15 cellular contexts compared by ENCODE assay signal in the genomic region with DNA sequence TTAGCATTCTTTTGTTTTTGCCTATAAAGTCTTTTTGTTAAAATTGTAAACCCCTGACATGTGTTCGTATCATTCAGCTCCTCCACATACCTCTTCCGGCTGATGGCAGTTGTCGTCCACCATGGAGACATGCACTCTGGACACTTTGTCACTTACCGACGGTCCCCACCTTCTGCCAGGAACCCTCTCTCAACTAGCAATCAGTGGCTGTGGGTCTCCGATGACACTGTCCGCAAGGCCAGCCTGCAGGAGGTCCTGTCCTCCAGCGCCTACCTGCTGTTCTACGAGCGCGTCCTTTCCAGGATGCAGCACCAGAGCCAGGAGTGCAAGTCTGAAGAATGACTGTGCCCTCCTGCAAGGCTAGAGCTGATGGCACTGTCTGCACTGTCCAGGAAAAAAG. TPM values are rescaled to one million over a fixed set of nuclear protein-coding genes. Genes with fewer than 3 reads are reported as not detected.
DNase-seq lines count a peak whose midpoint lies in the region; ATAC-seq and TF ChIP-seq lines count a peak whose summit lies in the region.
"Had no signal": no experiment of that assay in that cellular context is flagged by ENCODE, and none has a peak within 500 bp of the region (broad histone marks: within the 10 kb centered on the region; RNA-seq: fewer than 3 reads in every experiment).

No MANE protein-coding gene starts in this region.

- no peaks in the 10 kb centered on the region for H3K27me3 Mint-ChIP-seq in activated CD8-positive, alpha-beta memory T cell treated with anti-CD3 and anti-CD28 coated beads, Interleukin-2, amount 10 ng/mL, durations not matched to agents 7 days and 5 days

- no peak for TF ChIP-seq EP300 in sigmoid colon (IDR thresholded peaks at IDR 0.05)

- WGBS in right lobe of liver (ENCODE audit: insufficient coverage, low coverage, low lambda C conversion rate, missing lambda C conversion rate): 60% methylated on average over 6 of the region's 11 CpGs
- 96 to 97% methylated on average over 11 of the region's 11 CpGs for WGBS in sigmoid colon, 2 donors

- H3K4me1 Mint-ChIP-seq in activated CD8-positive, alpha-beta memory T cell treated with anti-CD3 and anti-CD28 coated beads, Interleukin-2, amount 10 ng/mL, durations not matched to agents 7 days and 5 days: peaks cover 7% of the 10 kb centered on the region
- H3K4me1 Mint-ChIP-seq: GM23338, H9 had no signal

- no peak overlapping the region for H3K27ac Mint-ChIP-seq in activated CD8-positive, alpha-beta memory T cell treated with anti-CD3 and anti-CD28 coated beads, Interleukin-2, amount 10 ng/mL, durations not matched to agents 7 days and 5 days
- H3K27ac Mint-ChIP-seq: GM23338, H9 had no signal

- H3K27ac ChIP-seq in VCaP (peak overlapping the region; percentile 66; the same call in 1 of the 2 replicates), right lobe of liver (peak overlapping the region in 2 of 3 donors; percentile 69 to 74), sigmoid colon (no peak overlapping the region)
- H3K27ac ChIP-seq: BLaER1 had no signal

- H3K27me3 ChIP-seq in right lobe of liver: no peaks in the 10 kb centered on the region
- no peaks in the 10 kb centered on the region for H3K27me3 ChIP-seq in sigmoid colon
- H3K27me3 ChIP-seq: BLaER1 had no signal

- ATAC-seq in activated CD8-positive, alpha-beta memory T cell treated with anti-CD3 and anti-CD28 coated beads, Interleukin-2, amount 10 ng/mL, durations not matched to agents 7 days and 5 days: no peak
- ATAC-seq in right lobe of liver (peak in 3 of 4 donors; percentile 25 to 59 (median 50)), GM21786 (IDR thresholded peaks at IDR 0.05; ENCODE audit: unreplicated experiment) (no peak)
- ATAC-seq: GM23338 had no signal

- no peak overlapping the region for H3K4me3 Mint-ChIP-seq in activated CD8-positive, alpha-beta memory T cell treated with anti-CD3 and anti-CD28 coated beads, Interleukin-2, amount 10 ng/mL, durations not matched to agents 7 days and 5 days
- H3K4me3 Mint-ChIP-seq: GM23338, H9 had no signal

- H3K4me3 ChIP-seq in right lobe of liver (peak overlapping the region in 1 of 3 donors; percentile 35), sigmoid colon (no peak overlapping the region)
- H3K4me3 ChIP-seq: BLaER1, GM23338 had no signal

- TF ChIP-seq POLR2A in right lobe of liver (IDR thresholded peaks at IDR 0.05) (no peak), sigmoid colon (IDR thresholded peaks at IDR 0.05) (no peak)

- H3K9me3 Mint-ChIP-seq in activated CD8-positive, alpha-beta memory T cell treated with anti-CD3 and anti-CD28 coated beads, Interleukin-2, amount 10 ng/mL, durations not matched to agents 7 days and 5 days (ENCODE audit: low read depth): no peaks in the 10 kb centered on the region
- H3K9me3 Mint-ChIP-seq: GM23338, H9 had no signal

- peaks cover 0 to 54% (median 18%) of the 10 kb centered on the region in 4 donors for H3K4me1 ChIP-seq in right lobe of liver
- no peaks in the 10 kb centered on the region for H3K4me1 ChIP-seq in sigmoid colon

- intact Hi-C loops in right lobe of liver (cut with DNase I) (no loop called here), sigmoid colon (cut with DNase I) (no loop called here)

- TF ChIP-seq CTCF in VCaP (conservative IDR thresholded peaks at IDR 0.05): no peak
- no peak for TF ChIP-seq CTCF in right lobe of liver (IDR thresholded peaks at IDR 0.05)
- no peak for TF ChIP-seq CTCF in sigmoid colon (IDR thresholded peaks at IDR 0.05)

- H3K9me3 ChIP-seq in right lobe of liver: no peaks in the 10 kb centered on the region
- no peaks in the 10 kb centered on the region for H3K9me3 ChIP-seq in sigmoid colon
- H3K9me3 ChIP-seq: BLaER1 had no signal

- peaks cover 0 to 33% (median 17%) of the 10 kb centered on the region in 4 donors for H3K36me3 ChIP-seq in right lobe of liver
- H3K36me3 ChIP-seq in sigmoid colon: peaks cover 14 to 99% (median 63%) of the 10 kb centered on the region in 4 donors

- no peaks in the 10 kb centered on the region for H3K36me3 Mint-ChIP-seq in activated CD8-positive, alpha-beta memory T cell treated with anti-CD3 and anti-CD28 coated beads, Interleukin-2, amount 10 ng/mL, durations not matched to agents 7 days and 5 days

- peak; percentile 14 for DNase-seq in activated CD8-positive, alpha-beta memory T cell treated with anti-CD3 and anti-CD28 coated beads, Interleukin-2, amount 10 ng/mL, durations not matched to agents 7 days and 5 days
- DNase-seq in activated CD8-positive, alpha-beta memory T cell treated with anti-CD3 and anti-CD28 coated beads, Interleukin-2, amount 50 U/mL, for 48 hours: no peak
- DNase-seq in right lobe of liver (peak in 1 of 3 donors; percentile 75), sigmoid colon (no peak), NCI-H2081 treated with DMSO at 0.1 percent for 48 hours (lab: John Stamatoyannopoulos, UW) (no peak)
- DNase-seq: 8988T, AML-193, DMS53, GF-D8, H9, IMR-90 had no signal

- CTCF ChIA-PET in activated CD8-positive, alpha-beta memory T cell treated with anti-CD3 and anti-CD28 coated beads, Interleukin-2, amount 10 ng/mL, durations not matched to agents 7 days and 5 days (lab: Charles Lee): no interaction called here

RNA-seq across cellular contexts. Expression of a gene that starts 7.7 kb away (rescaled TPM):
- 10 to 100 TPM; 14.0 to 17.2 TPM for total RNA-seq in activated CD8-positive, alpha-beta memory T cell treated with anti-CD3 and anti-CD28 coated beads, Interleukin-2, amount 10 ng/mL, durations not matched to agents 7 days and 5 days
- total RNA-seq in right lobe of liver (10 to 100 TPM in 4 of 6 experiments, 1 to 10 TPM in 2; 6.1 to 19.3 (median 17.1) TPM), sigmoid colon (10 to 100 TPM; 11.6 to 29.3 (median 16.5) TPM)
- 10 to 100 TPM in 2 of 3 donors, 1 to 10 TPM in 1; 5.3 to 17.9 (median 14.4) TPM for polyA plus RNA-seq in sigmoid colon

RNA-seq across cellular contexts. Expression of a gene that starts 11.8 kb away (rescaled TPM):
- 10 to 100 TPM; 53.7 to 75.6 TPM for total RNA-seq in activated CD8-positive, alpha-beta memory T cell treated with anti-CD3 and anti-CD28 coated beads, Interleukin-2, amount 10 ng/mL, durations not matched to agents 7 days and 5 days
- total RNA-seq in right lobe of liver (10 to 100 TPM; 16.3 to 42.7 (median 21.2) TPM), sigmoid colon (10 to 100 TPM; 11.9 to 17.1 (median 12.1) TPM)
- 10 to 100 TPM; 27.0 to 34.8 (median 28.9) TPM for polyA plus RNA-seq in sigmoid colon

RNA-seq across cellular contexts. Expression of a gene that starts 30.8 kb away (rescaled TPM):
- 10 to 100 TPM; 10.4 to 15.1 TPM for total RNA-seq in activated CD8-positive, alpha-beta memory T cell treated with anti-CD3 and anti-CD28 coated beads, Interleukin-2, amount 10 ng/mL, durations not matched to agents 7 days and 5 days
- total RNA-seq in right lobe of liver (100 to 1,000 TPM; 107 to 237 (median 187) TPM), sigmoid colon (100 to 1,000 TPM; 116 to 295 (median 161) TPM)
- 10 to 100 TPM in 1 of 3 donors, 1 to 10 TPM in 2; 5.3 to 36.0 (median 5.4) TPM for polyA plus RNA-seq in sigmoid colon

RNA-seq across cellular contexts. Expression of a gene that starts 33.2 kb away (rescaled TPM):
- total RNA-seq in activated CD8-positive, alpha-beta memory T cell treated with anti-CD3 and anti-CD28 coated beads, Interleukin-2, amount 10 ng/mL, durations not matched to agents 7 days and 5 days: 1 to 10 TPM; 5.9 to 8.7 TPM
- total RNA-seq in right lobe of liver: 10 to 100 TPM in 3 of 6 experiments, 1 to 10 TPM in 3; 6.4 to 17.6 (median 11.0) TPM
- 10 to 100 TPM in 3 of 4 donors, 1 to 10 TPM in 1; 9.8 to 15.2 (median 13.1) TPM for total RNA-seq in sigmoid colon
- 1 to 10 TPM; 6.0 to 9.3 (median 7.8) TPM for polyA plus RNA-seq in sigmoid colon

Comparison
In these comparisons a context has a peak if more than half of its experiments do, and no peak if none do; other contexts are left out.
1. ATAC-seq: peak in right lobe of liver (3 of 4); none in activated CD8-positive, alpha-beta memory T cell treated with anti-CD3 and anti-CD28 coated beads, Interleukin-2, amount 10 ng/mL, durations not matched to agents 7 days and 5 days (single experiment) and GM21786 (single experiment).
2. H3K27ac ChIP-seq: peak in VCaP (single experiment) and right lobe of liver (2 of 3); none in sigmoid colon (0 of 4).
3. RNA of a gene that starts 30.8 kb away (total RNA-seq): 107 to 237 TPM in right lobe of liver and 116 to 295 TPM in sigmoid colon; 10.4 to 15.1 TPM in activated CD8-positive, alpha-beta memory T cell treated with anti-CD3 and anti-CD28 coated beads, Interleukin-2, amount 10 ng/mL, durations not matched to agents 7 days and 5 days; every median in the first group is over 4 times any median in the second.